In genomic region chr5:139561655-139562451, GRCh38 we compare ENCODE assay signal across 1 cellular context.
TF ChIP-seq lines count a peak whose summit lies in the region.

No MANE protein-coding gene starts in this region.

TF ChIP-seq in K562, 482 proteins besides CTCF, POLR2A, EP300 and RAD21 (continued from another document and continues in another):
- TF ChIP-seq CHD7 (IDR thresholded peaks at IDR 0.05; ENCODE audit: low read depth, low read length) (no peak), HDGF (IDR thresholded peaks at IDR 0.05) (no peak), SAP30 (IDR thresholded peaks at IDR 0.05; ENCODE audit: borderline replicate concordance, insufficient read depth, low read depth, low read length, poor library complexity, severe bottlenecking) (peak; percentile 33), HNRNPK (IDR thresholded peaks at IDR 0.05; ENCODE audit: low read depth, low read length, poor library complexity, severe bottlenecking) (no peak), PTTG1 (tag; IDR thresholded peaks at IDR 0.05; ENCODE audit: low read depth) (no peak), XRCC5 (IDR thresholded peaks at IDR 0.05; ENCODE audit: low read depth, low read length) (no peak), ZBTB40 (IDR thresholded peaks at IDR 0.05) (no peak), ZBTB40 (CRISPR knock-in tag; IDR thresholded peaks at IDR 0.05) (no peak), HDAC6 (IDR thresholded peaks at IDR 0.05; ENCODE audit: low read depth, low read length) (no peak), E2F3 (CRISPR knock-in tag; IDR thresholded peaks at IDR 0.05) (no peak), MYC (IDR thresholded peaks at IDR 0.05; ENCODE audit: low read depth, low read length) (peak; percentile 47; the same call in 1 of the 2 replicates), MYC (CRISPR knock-in tag; IDR thresholded peaks at IDR 0.05; ENCODE audit: borderline replicate concordance, low read depth) (no peak), EGR1 (conservative IDR thresholded peaks at IDR 0.05) (0 out of 2 replicates have a peak, but pooled peaks have one; percentile 1), HOMEZ (CRISPR knock-in tag; IDR thresholded peaks at IDR 0.05) (no peak), UBTF (IDR thresholded peaks at IDR 0.05; ENCODE audit: borderline replicate concordance in 1 of 2, low read depth in 2 of 2, low read length in 2 of 2) (peak; percentile 35 to 51; a peak in 2 of 4 replicates), ZNF444 (CRISPR knock-in tag; IDR thresholded peaks at IDR 0.05) (no peak), VEZF1 (CRISPR knock-in tag; IDR thresholded peaks at IDR 0.05) (peak; percentile 20; the same call in 1 of the 2 replicates), CBFA2T3 (IDR thresholded peaks at IDR 0.05) (no peak), ZBED1 (IDR thresholded peaks at IDR 0.05) (no peak), ZNF740 (CRISPR knock-in tag; IDR thresholded peaks at IDR 0.05) (no peak), ZNF740 (tag; IDR thresholded peaks at IDR 0.05) (no peak)
